1 cellular context compared by ENCODE assay signal in the genomic region with DNA sequence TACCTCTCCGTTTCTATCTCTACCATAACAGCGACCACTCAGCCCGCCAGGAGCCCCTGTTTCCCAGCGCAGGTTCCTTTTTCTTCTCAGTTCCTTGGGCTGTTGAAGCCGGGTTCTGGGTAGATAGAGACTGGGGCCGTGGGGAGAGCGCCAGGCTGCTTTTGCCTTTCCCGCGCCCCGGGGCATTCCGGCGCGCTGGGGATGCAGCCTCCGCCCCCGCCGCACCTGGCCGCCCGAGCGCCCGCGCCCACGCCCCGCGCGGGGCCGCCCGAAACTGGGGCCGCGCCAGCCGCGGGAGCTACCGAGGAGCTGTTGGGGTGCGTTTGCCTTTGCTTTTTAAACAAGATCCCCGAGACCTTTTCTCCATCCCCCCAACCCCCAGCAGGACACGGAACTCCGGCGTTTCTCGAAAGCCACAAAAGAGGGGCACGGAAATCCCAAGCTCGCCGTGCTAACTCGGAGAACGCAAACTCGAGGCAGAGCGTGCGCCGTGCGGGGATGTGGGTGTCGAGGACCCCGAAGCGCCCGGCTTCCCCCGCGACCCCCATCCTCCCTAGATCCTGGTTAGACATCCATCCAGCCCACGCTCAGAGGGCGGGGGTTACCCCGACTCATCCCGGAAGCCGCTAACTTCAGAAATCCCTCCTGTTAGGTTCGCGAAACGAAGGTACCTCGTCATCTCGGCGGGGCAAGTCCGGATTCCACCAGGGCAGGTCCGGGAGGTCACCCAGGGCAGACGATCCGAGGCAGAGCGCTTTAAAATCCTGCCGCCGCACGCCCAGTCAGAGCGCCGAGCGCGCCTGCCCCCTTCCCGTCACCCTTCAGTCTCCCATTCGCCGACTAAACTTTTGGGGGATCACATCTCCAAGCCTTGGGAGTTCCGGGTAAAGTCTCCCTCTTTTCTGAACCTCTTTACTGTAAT.
TF ChIP-seq lines count a peak whose summit lies in the region.

No MANE protein-coding gene starts in this region.

TF ChIP-seq in GM12878, 131 proteins besides CTCF, POLR2A, EP300 and RAD21 (continued from another document):
- TF ChIP-seq, protein P1, sequence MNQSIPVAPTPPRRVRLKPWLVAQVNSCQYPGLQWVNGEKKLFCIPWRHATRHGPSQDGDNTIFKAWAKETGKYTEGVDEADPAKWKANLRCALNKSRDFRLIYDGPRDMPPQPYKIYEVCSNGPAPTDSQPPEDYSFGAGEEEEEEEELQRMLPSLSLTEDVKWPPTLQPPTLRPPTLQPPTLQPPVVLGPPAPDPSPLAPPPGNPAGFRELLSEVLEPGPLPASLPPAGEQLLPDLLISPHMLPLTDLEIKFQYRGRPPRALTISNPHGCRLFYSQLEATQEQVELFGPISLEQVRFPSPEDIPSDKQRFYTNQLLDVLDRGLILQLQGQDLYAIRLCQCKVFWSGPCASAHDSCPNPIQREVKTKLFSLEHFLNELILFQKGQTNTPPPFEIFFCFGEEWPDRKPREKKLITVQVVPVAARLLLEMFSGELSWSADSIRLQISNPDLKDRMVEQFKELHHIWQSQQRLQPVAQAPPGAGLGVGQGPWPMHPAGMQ (IDR thresholded peaks at IDR 0.05; ENCODE audit: borderline replicate concordance), result no peak
- TF ChIP-seq BHLHE40 (IDR thresholded peaks at IDR 0.05; ENCODE audit: borderline replicate concordance in 1 of 2, low read depth in 2 of 2, low read length in 1 of 2) (no peak), CBX5 (IDR thresholded peaks at IDR 0.05; ENCODE audit: low read depth) (no peak), TCF12 (IDR thresholded peaks at IDR 0.05; ENCODE audit: low read depth, low read length) (0 out of 2 replicates have a peak, but pooled peaks have one; percentile 41), CBX3 (IDR thresholded peaks at IDR 0.05; ENCODE audit: borderline replicate concordance, low read depth) (no peak), TCF7 (IDR thresholded peaks at IDR 0.05; ENCODE audit: borderline replicate concordance) (no peak), RUNX3 (IDR thresholded peaks at IDR 0.05; ENCODE audit: low read length) (peak; percentile 7; the same call in 1 of the 2 replicates), MEF2A (IDR thresholded peaks at IDR 0.05; ENCODE audit: insufficient read depth, low read depth, low read length) (no peak), EGR1 (IDR thresholded peaks at IDR 0.05; ENCODE audit: borderline replicate concordance in 1 of 2, low read depth in 2 of 2, low read length in 2 of 2) (peak in 1 of 2 experiments; percentile 62; a peak in 2 of 3 replicates), EZH2 (IDR thresholded peaks at IDR 0.05; ENCODE audit: borderline replicate concordance, control insufficient read depth, low read depth, low read length) (peak; percentile 80; the same call in 1 of the 2 replicates), SIN3A (IDR thresholded peaks at IDR 0.05; ENCODE audit: low read depth, low read length) (no peak), NFXL1 (IDR thresholded peaks at IDR 0.05; ENCODE audit: borderline replicate concordance) (no peak), STAT1 (conservative IDR thresholded peaks at IDR 0.05) (no peak), SMAD5 (IDR thresholded peaks at IDR 0.05; ENCODE audit: low read depth) (no peak), JUNB (IDR thresholded peaks at IDR 0.05) (no peak)
- TF ChIP-seq, protein P2, sequence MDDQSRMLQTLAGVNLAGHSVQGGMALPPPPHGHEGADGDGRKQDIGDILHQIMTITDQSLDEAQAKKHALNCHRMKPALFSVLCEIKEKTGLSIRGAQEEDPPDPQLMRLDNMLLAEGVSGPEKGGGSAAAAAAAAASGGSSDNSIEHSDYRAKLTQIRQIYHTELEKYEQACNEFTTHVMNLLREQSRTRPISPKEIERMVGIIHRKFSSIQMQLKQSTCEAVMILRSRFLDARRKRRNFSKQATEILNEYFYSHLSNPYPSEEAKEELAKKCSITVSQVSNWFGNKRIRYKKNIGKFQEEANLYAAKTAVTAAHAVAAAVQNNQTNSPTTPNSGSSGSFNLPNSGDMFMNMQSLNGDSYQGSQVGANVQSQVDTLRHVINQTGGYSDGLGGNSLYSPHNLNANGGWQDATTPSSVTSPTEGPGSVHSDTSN (IDR thresholded peaks at IDR 0.05; ENCODE audit: insufficient replicate concordance, low read depth, low read length), result no peak
- TF ChIP-seq, protein P3, sequence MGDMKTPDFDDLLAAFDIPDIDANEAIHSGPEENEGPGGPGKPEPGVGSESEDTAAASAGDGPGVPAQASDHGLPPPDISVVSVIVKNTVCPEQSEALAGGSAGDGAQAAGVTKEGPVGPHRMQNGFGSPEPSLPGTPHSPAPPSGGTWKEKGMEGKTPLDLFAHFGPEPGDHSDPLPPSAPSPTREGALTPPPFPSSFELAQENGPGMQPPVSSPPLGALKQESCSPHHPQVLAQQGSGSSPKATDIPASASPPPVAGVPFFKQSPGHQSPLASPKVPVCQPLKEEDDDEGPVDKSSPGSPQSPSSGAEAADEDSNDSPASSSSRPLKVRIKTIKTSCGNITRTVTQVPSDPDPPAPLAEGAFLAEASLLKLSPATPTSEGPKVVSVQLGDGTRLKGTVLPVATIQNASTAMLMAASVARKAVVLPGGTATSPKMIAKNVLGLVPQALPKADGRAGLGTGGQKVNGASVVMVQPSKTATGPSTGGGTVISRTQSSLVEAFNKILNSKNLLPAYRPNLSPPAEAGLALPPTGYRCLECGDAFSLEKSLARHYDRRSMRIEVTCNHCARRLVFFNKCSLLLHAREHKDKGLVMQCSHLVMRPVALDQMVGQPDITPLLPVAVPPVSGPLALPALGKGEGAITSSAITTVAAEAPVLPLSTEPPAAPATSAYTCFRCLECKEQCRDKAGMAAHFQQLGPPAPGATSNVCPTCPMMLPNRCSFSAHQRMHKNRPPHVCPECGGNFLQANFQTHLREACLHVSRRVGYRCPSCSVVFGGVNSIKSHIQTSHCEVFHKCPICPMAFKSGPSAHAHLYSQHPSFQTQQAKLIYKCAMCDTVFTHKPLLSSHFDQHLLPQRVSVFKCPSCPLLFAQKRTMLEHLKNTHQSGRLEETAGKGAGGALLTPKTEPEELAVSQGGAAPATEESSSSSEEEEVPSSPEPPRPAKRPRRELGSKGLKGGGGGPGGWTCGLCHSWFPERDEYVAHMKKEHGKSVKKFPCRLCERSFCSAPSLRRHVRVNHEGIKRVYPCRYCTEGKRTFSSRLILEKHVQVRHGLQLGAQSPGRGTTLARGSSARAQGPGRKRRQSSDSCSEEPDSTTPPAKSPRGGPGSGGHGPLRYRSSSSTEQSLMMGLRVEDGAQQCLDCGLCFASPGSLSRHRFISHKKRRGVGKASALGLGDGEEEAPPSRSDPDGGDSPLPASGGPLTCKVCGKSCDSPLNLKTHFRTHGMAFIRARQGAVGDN (IDR thresholded peaks at IDR 0.05), result no peak
